ENCODE assay signal across 12 cellular contexts in genomic region chr12:72511906-72512305, GRCh38.
DNase-seq lines count a peak whose midpoint lies in the region; ATAC-seq and TF ChIP-seq lines count a peak whose summit lies in the region.
"Had no signal": no experiment of that assay in that cellular context is flagged by ENCODE, and none has a peak within 500 bp of the region (broad histone marks: within the 10 kb centered on the region; RNA-seq: fewer than 3 reads in every experiment).

No MANE protein-coding gene starts in this region.

- TF ChIP-seq CTCF in chondrocyte (IDR thresholded peaks at IDR 0.05) (no peak), natural killer cell (IDR thresholded peaks at IDR 0.05) (no peak)

- no peak overlapping the region for H2AFZ ChIP-seq in GM23248

- H3K27ac Mint-ChIP-seq in chondrocyte (ENCODE audit: unreplicated experiment) (peak overlapping the region; percentile 69), natural killer cell (no peak overlapping the region)
- no peak overlapping the region for H3K27ac Mint-ChIP-seq in CD8-positive, alpha-beta memory T cell
- H3K27ac Mint-ChIP-seq: activated naive CD8-positive, alpha-beta T cell treated with anti-CD3 and anti-CD28 coated beads, Interleukin-2, amount 10 ng/mL, durations not matched to agents 7 days and 5 days had no signal

- no peak overlapping the region for H3K27ac ChIP-seq in GM23248
- no peak overlapping the region for H3K27ac ChIP-seq in CD8-positive, alpha-beta memory T cell (ENCODE audit: low read depth, low read length)
- H3K27ac ChIP-seq: dorsolateral prefrontal cortex, suprapubic skin had no signal

- in situ Hi-C loops in GM23248 (cut with MboI), result no loop called here

- 8 to 27% methylated on average over 3 of the region's 3 CpGs for WGBS in GM23248 (ENCODE audit: low coverage in 1 of 2, low lambda C conversion rate in 2 of 2, missing lambda C conversion rate in 2 of 2), 2 experiments

- H3K9me2 ChIP-seq in GM23248 (ENCODE audit: insufficient read depth), result no peaks in the 10 kb centered on the region

- H3K9me3 Mint-ChIP-seq in chondrocyte (ENCODE audit: low read depth), result peaks cover 6% of the 10 kb centered on the region
- H3K9me3 Mint-ChIP-seq in CD8-positive, alpha-beta memory T cell, result peaks cover 0 to 14% (median 5%) of the 10 kb centered on the region in 5 donors
- peaks cover 14 to 24% of the 10 kb centered on the region in 2 donors for H3K9me3 Mint-ChIP-seq in natural killer cell

- intact Hi-C loops in natural killer cell (cut with micrococcal nuclease), result no loop called here

- H3K79me2 ChIP-seq in GM23248 (ENCODE audit: insufficient read depth), result no peaks in the 10 kb centered on the region

- no peak overlapping the region for H3K4me2 ChIP-seq in GM23248 (ENCODE audit: unreplicated experiment)
- peak overlapping the region; percentile 76 for H3K4me2 ChIP-seq in skeletal muscle satellite cell (ENCODE audit: low read length)

- no peaks in the 10 kb centered on the region for H3F3A ChIP-seq in GM23248 (ENCODE audit: insufficient read depth)

- CTCF ChIA-PET in CD8-positive, alpha-beta memory T cell (lab: Charles Lee), result no interaction called here

- H3K36me3 Mint-ChIP-seq in chondrocyte (ENCODE audit: low read depth) (no peaks in the 10 kb centered on the region), natural killer cell (no peaks in the 10 kb centered on the region)
- H3K36me3 Mint-ChIP-seq in CD8-positive, alpha-beta memory T cell, result peaks cover 0 to 3% (median 0%) of the 10 kb centered on the region in 3 donors
- H3K36me3 Mint-ChIP-seq: activated naive CD8-positive, alpha-beta T cell treated with anti-CD3 and anti-CD28 coated beads, Interleukin-2, amount 10 ng/mL, durations not matched to agents 7 days and 5 days had no signal

- no peaks in the 10 kb centered on the region for H3K9me3 ChIP-seq in GM23248 (ENCODE audit: low read depth)
- no peaks in the 10 kb centered on the region for H3K9me3 ChIP-seq in skeletal muscle satellite cell (replicated peaks; ENCODE audit: low read length)
- H3K9me3 ChIP-seq in CD8-positive, alpha-beta memory T cell (ENCODE audit: low read length), result no peaks in the 10 kb centered on the region
- H3K9me3 ChIP-seq: suprapubic skin had no signal

- H3K4me3 Mint-ChIP-seq in chondrocyte (ENCODE audit: unreplicated experiment) (no peak overlapping the region), natural killer cell (no peak overlapping the region)
- H3K4me3 Mint-ChIP-seq in CD8-positive, alpha-beta memory T cell, result no peak overlapping the region
- H3K4me3 Mint-ChIP-seq: activated naive CD8-positive, alpha-beta T cell treated with anti-CD3 and anti-CD28 coated beads, Interleukin-2, amount 10 ng/mL, durations not matched to agents 7 days and 5 days had no signal

- no peak overlapping the region for H3K4me3 ChIP-seq in GM23248
- peak overlapping the region; percentile 43 for H3K4me3 ChIP-seq in skeletal muscle satellite cell (ENCODE audit: low read length)
- H3K4me3 ChIP-seq in CD8-positive, alpha-beta memory T cell (ENCODE audit: low read length), result no peak overlapping the region
- H3K4me3 ChIP-seq: dorsolateral prefrontal cortex, suprapubic skin had no signal

- H3K4me1 Mint-ChIP-seq in chondrocyte (ENCODE audit: low read depth) (peaks cover 9% of the 10 kb centered on the region), natural killer cell (no peaks in the 10 kb centered on the region)
- H3K4me1 Mint-ChIP-seq in CD8-positive, alpha-beta memory T cell, result no peaks in the 10 kb centered on the region
- H3K4me1 Mint-ChIP-seq: activated naive CD8-positive, alpha-beta T cell treated with anti-CD3 and anti-CD28 coated beads, Interleukin-2, amount 10 ng/mL, durations not matched to agents 7 days and 5 days had no signal

- H3K27me3 ChIP-seq in GM23248 (replicated peaks; ENCODE audit: insufficient read depth), result no peaks in the 10 kb centered on the region
- H3K27me3 ChIP-seq in skeletal muscle satellite cell (ENCODE audit: control insufficient read depth, insufficient read depth, low read length), result no peaks in the 10 kb centered on the region
- H3K27me3 ChIP-seq in CD8-positive, alpha-beta memory T cell (ENCODE audit: insufficient read depth, low read length, poor library complexity, severe bottlenecking), result no peaks in the 10 kb centered on the region
- H3K27me3 ChIP-seq: dorsolateral prefrontal cortex, suprapubic skin had no signal

- H3K27me3 Mint-ChIP-seq in chondrocyte (ENCODE audit: low read depth) (no peaks in the 10 kb centered on the region), natural killer cell (ENCODE audit: low read depth in 2 of 2) (no peaks in the 10 kb centered on the region)
- no peaks in the 10 kb centered on the region for H3K27me3 Mint-ChIP-seq in CD8-positive, alpha-beta memory T cell
- H3K27me3 Mint-ChIP-seq: activated naive CD8-positive, alpha-beta T cell treated with anti-CD3 and anti-CD28 coated beads, Interleukin-2, amount 10 ng/mL, durations not matched to agents 7 days and 5 days had no signal

- H3K9ac ChIP-seq in GM23248, result no peak overlapping the region
- H3K9ac ChIP-seq in skeletal muscle satellite cell (ENCODE audit: low read depth, low read length), result no peak overlapping the region

- H4K20me1 ChIP-seq in GM23248 (ENCODE audit: insufficient read depth), result no peaks in the 10 kb centered on the region

- POLR2A ChIA-PET in CD8-positive, alpha-beta memory T cell (lab: Charles Lee), result no interaction called here

- no peaks in the 10 kb centered on the region for H3K36me3 ChIP-seq in GM23248 (ENCODE audit: low read depth)
- H3K36me3 ChIP-seq in skeletal muscle satellite cell (ENCODE audit: insufficient read depth, low read length), result no peaks in the 10 kb centered on the region
- no peaks in the 10 kb centered on the region for H3K36me3 ChIP-seq in CD8-positive, alpha-beta memory T cell (ENCODE audit: insufficient read depth, low read length)
- H3K36me3 ChIP-seq: suprapubic skin had no signal

- DNase-seq in GM23248 (peak; percentile 43), chondrocyte (ENCODE audit: low spot score) (no peak), kidney tubule cell (ENCODE audit: low spot score) (peak; percentile 66), NCI-H226 (no peak), natural killer cell (no peak)
- DNase-seq in CD8-positive, alpha-beta memory T cell, result no peak
- DNase-seq: activated naive CD8-positive, alpha-beta T cell treated with anti-CD3 and anti-CD28 coated beads, Interleukin-2, amount 10 ng/mL, durations not matched to agents 7 days and 5 days; dorsolateral prefrontal cortex; head of caudate nucleus; NCI-H2029 had no signal

- H3K4me1 ChIP-seq in GM23248 (ENCODE audit: insufficient read depth), result no peaks in the 10 kb centered on the region
- H3K4me1 ChIP-seq in skeletal muscle satellite cell (ENCODE audit: control insufficient read depth, insufficient read depth, low read length), result peaks cover 9% of the 10 kb centered on the region
- no peaks in the 10 kb centered on the region for H3K4me1 ChIP-seq in CD8-positive, alpha-beta memory T cell (ENCODE audit: insufficient read depth, low read length)
- H3K4me1 ChIP-seq: suprapubic skin had no signal

- no peak for ATAC-seq in natural killer cell

Comparison
In these comparisons a context has a peak if more than half of its experiments do, and no peak if none do; other contexts are left out.
1. DNase-seq: peak in GM23248 (single experiment) and kidney tubule cell (single experiment); none in chondrocyte (single experiment), NCI-H226 (single experiment), CD8-positive, alpha-beta memory T cell (0 of 5) and natural killer cell (single experiment).